ENCODE assay signal across 8 cellular contexts in genomic region chr12:12716845-12717585, GRCh38. TPM values are rescaled to one million over a fixed set of nuclear protein-coding genes. Genes with fewer than 3 reads are reported as not detected.
DNase-seq lines count a peak whose midpoint lies in the region; ATAC-seq, FAIRE-seq and TF ChIP-seq lines count a peak whose summit lies in the region.

TSS of gene CDKN1B (plus strand) at chr12:12717368. CDS start at chr12:12717840, 472 bp downstream.

- peaks cover 10 to 49% (median 45%) of the 10 kb centered on the region in 3 donors for H3K4me1 ChIP-seq in pancreas
- peaks cover 0 to 56% (median 45%) of the 10 kb centered on the region in 4 donors for H3K4me1 ChIP-seq in tibial nerve

- H3K9me3 ChIP-seq in pancreas: no peaks in the 10 kb centered on the region
- H3K9me3 ChIP-seq in tibial nerve: no peaks in the 10 kb centered on the region

- TF ChIP-seq CTCF in pancreas (IDR thresholded peaks at IDR 0.05): no peak
- TF ChIP-seq CTCF in tibial nerve (IDR thresholded peaks at IDR 0.05): peak in 2 of 5 experiments; percentile 20 to 46

- H3K27me3 ChIP-seq in pancreas (no peaks in the 10 kb centered on the region), tibial nerve (no peaks in the 10 kb centered on the region)

- H3K27me3 Mint-ChIP-seq in activated naive CD8-positive, alpha-beta T cell treated with anti-CD3 and anti-CD28 coated beads, Interleukin-2, amount 50 U/mL, for 24 hours: no peaks in the 10 kb centered on the region

- no peaks in the 10 kb centered on the region for H3K9me3 Mint-ChIP-seq in activated naive CD8-positive, alpha-beta T cell treated with anti-CD3 and anti-CD28 coated beads, Interleukin-2, amount 50 U/mL, for 24 hours

- H3K4me3 ChIP-seq in GM08714 (ENCODE audit: low read length): peak within 1 kb of the TSS; percentile 97
- peak within 1 kb of the TSS; percentile 75 to 89 (median 82) for H3K4me3 ChIP-seq in pancreas
- H3K4me3 ChIP-seq in tibial nerve: peak within 1 kb of the TSS; percentile 64 to 96 (median 71)

- DNase-seq in NCI-H1436 treated with DMSO at 0.1 percent for 48 hours (lab: John Stamatoyannopoulos, UW): peak; percentile 78
- peak; percentile 81 for DNase-seq in T follicular helper cell (ENCODE audit: low read depth)
- peak; percentile 85 for DNase-seq in activated naive CD8-positive, alpha-beta T cell treated with anti-CD3 and anti-CD28 coated beads, Interleukin-2, amount 50 U/mL, for 24 hours
- DNase-seq in Right ventricle myocardium superior: peak; percentile 96
- DNase-seq in pancreas: peak; percentile 93 to 96 (median 96)
- DNase-seq in tibial nerve (ENCODE audit: low spot score in 2 of 2): peak; percentile 86 to 87

- 0 to 1% methylated on average over 58 to 78 of the region's 78 CpGs for WGBS in pancreas, 2 donors
- WGBS in tibial nerve, 2 donors: 0% methylated on average over 46 to 76 of the region's 78 CpGs

- peak in 1 of 2 donors; percentile 94 for TF ChIP-seq EP300 in tibial nerve (IDR thresholded peaks at IDR 0.05)

- peak within 1 kb of the TSS; percentile 96 for H3K27ac Mint-ChIP-seq in activated naive CD8-positive, alpha-beta T cell treated with anti-CD3 and anti-CD28 coated beads, Interleukin-2, amount 50 U/mL, for 24 hours

- TF ChIP-seq POLR2A in tibial nerve (IDR thresholded peaks at IDR 0.05): peak; percentile 85 to 88

- ATAC-seq in HG02678 (IDR thresholded peaks at IDR 0.05; ENCODE audit: unreplicated experiment) (peak; percentile 45), Right ventricle myocardium superior (ENCODE audit: poor library complexity) (peak; percentile 95), pancreas (peak; percentile 84 to 90 (median 90))
- peak; percentile 75 for ATAC-seq in activated naive CD8-positive, alpha-beta T cell treated with anti-CD3 and anti-CD28 coated beads, Interleukin-2, amount 50 U/mL, for 24 hours

- peak within 1 kb of the TSS; percentile 98 for H3K4me3 Mint-ChIP-seq in activated naive CD8-positive, alpha-beta T cell treated with anti-CD3 and anti-CD28 coated beads, Interleukin-2, amount 50 U/mL, for 24 hours

- H3K36me3 ChIP-seq in pancreas (peaks cover 0 to 9% (median 4%) of the 10 kb centered on the region in 3 donors), tibial nerve (peaks cover 0 to 15% (median 0%) of the 10 kb centered on the region in 3 donors)

- H3K36me3 Mint-ChIP-seq in activated naive CD8-positive, alpha-beta T cell treated with anti-CD3 and anti-CD28 coated beads, Interleukin-2, amount 50 U/mL, for 24 hours (ENCODE audit: low read depth): peaks cover 33% of the 10 kb centered on the region

- peak within 1 kb of the TSS; percentile 98 to 100 (median 99) for H3K27ac ChIP-seq in pancreas
- H3K27ac ChIP-seq in tibial nerve: peak within 1 kb of the TSS; percentile 96 to 100 (median 100)

- no peak for FAIRE-seq in pancreas (lab: Jason Lieb, UNC)

- intact Hi-C loops in Right ventricle myocardium superior (cut with DNase I): loop anchor here (5.0 kb wide), 1 partner anchor 70 kb away; the partner anchor contains the start of gene APOLD1
- intact Hi-C loops in pancreas (cut with DNase I): loop anchor here in 1 of 3 donors (10.0 kb wide), 1 partner anchor 342 kb away; no protein-coding TSS in a partner anchor

- H3K4me1 Mint-ChIP-seq in activated naive CD8-positive, alpha-beta T cell treated with anti-CD3 and anti-CD28 coated beads, Interleukin-2, amount 50 U/mL, for 24 hours: peaks cover 70% of the 10 kb centered on the region

RNA-seq across cellular contexts. Expression of gene CDKN1B, which starts in this region (rescaled TPM):
- total RNA-seq in Right ventricle myocardium superior (37.5 TPM), pancreas (10 to 100 TPM; 12.8 to 23.7 (median 16.9) TPM), tibial nerve (100 to 1,000 TPM in 3 of 4 donors, 10 to 100 TPM in 1; 77.4 to 142 (median 114) TPM)
- 10 to 100 TPM; 12.1 to 19.1 TPM for polyA plus RNA-seq in pancreas

Comparison
In these comparisons a context has a peak if more than half of its experiments do, and no peak if none do; other contexts are left out.
1. Peak in every context shown above with its lines: DNase-seq, ATAC-seq, H3K4me3 ChIP-seq and H3K27ac ChIP-seq.
2. ATAC-seq: peak in every context shown above with its lines; median percentile 95 in Right ventricle myocardium superior; 90 in pancreas; 75 in activated naive CD8-positive, alpha-beta T cell treated with anti-CD3 and anti-CD28 coated beads, Interleukin-2, amount 50 U/mL, for 24 hours; 45 in HG02678.